Comparison of ENCODE assay signal across 25 cellular contexts in genomic region chr10:6917125-6917524, GRCh38.
DNase-seq lines count a peak whose midpoint lies in the region; ATAC-seq and TF ChIP-seq lines count a peak whose summit lies in the region.
"Had no signal": no experiment of that assay in that cellular context is flagged by ENCODE, and none has a peak within 500 bp of the region (broad histone marks: within the 10 kb centered on the region; RNA-seq: fewer than 3 reads in every experiment).

No MANE protein-coding gene starts in this region.

- ATAC-seq in GM18519 (IDR thresholded peaks at IDR 0.05; ENCODE audit: low FRiP score, unreplicated experiment), result no peak
- ATAC-seq: activated T-cell treated with anti-CD3 and anti-CD28 coated beads, Interleukin-2, amount 50 U/mL, for 72 hours; psoas muscle had no signal

- TF ChIP-seq CTCF in OCI-LY7 (conservative IDR thresholded peaks at IDR 0.05; ENCODE audit: low read length), result no peak
- TF ChIP-seq CTCF in fibroblast of the aortic adventitia (IDR thresholded peaks at IDR 0.05; ENCODE audit: insufficient read depth, low read length), result no peak

- no peaks in the 10 kb centered on the region for H4K20me1 ChIP-seq in OCI-LY7 (ENCODE audit: insufficient read depth, low read length)

- no peaks in the 10 kb centered on the region for H3K79me2 ChIP-seq in OCI-LY7 (ENCODE audit: insufficient read depth, low read depth, low read length)

- H3K9me2 ChIP-seq in OCI-LY7 (ENCODE audit: insufficient read depth, low read length), result no peaks in the 10 kb centered on the region

- H3K9me3 ChIP-seq in OCI-LY7 (ENCODE audit: low read length), result no peaks in the 10 kb centered on the region
- H3K9me3 ChIP-seq: adrenal gland, psoas muscle, tibial artery had no signal

- H3K36me3 ChIP-seq in OCI-LY7 (ENCODE audit: insufficient read depth, low read length), result no peaks in the 10 kb centered on the region
- H3K36me3 ChIP-seq: adrenal gland, brain microvascular endothelial cell, tibial artery had no signal

- POLR2A ChIA-PET in OCI-LY7 (lab: Charles Lee), result no interaction called here

- H3K4me3 ChIP-seq in OCI-LY7 (ENCODE audit: low read depth, low read length, poor library complexity, severe bottlenecking) (no peak overlapping the region), fibroblast of the aortic adventitia (ENCODE audit: low read depth, low read length) (no peak overlapping the region)
- H3K4me3 ChIP-seq: adrenal gland, psoas muscle, tibial artery had no signal

- H2AFZ ChIP-seq in OCI-LY7 (ENCODE audit: low read length), result no peak overlapping the region

- no TSS peak for BruUV-seq in OCI-LY7 (replicated peaks; lab: Mats Ljungman, UMichigan)

- CTCF ChIA-PET in OCI-LY7 (lab: Charles Lee; ENCODE audit: unreplicated experiment), result no interaction called here

- no peak overlapping the region for H3K27ac ChIP-seq in OCI-LY7 (ENCODE audit: low read depth, low read length, poor library complexity, severe bottlenecking)
- H3K27ac ChIP-seq: 22Rv1, adrenal gland, brain microvascular endothelial cell, psoas muscle, tibial artery had no signal

- peak overlapping the region; percentile 20; the same call in 1 of the 2 replicates for H3K4me2 ChIP-seq in OCI-LY7 (ENCODE audit: low read length)

- peak; percentile 9 for DNase-seq in SIG-M5 treated with dmso at 0.1 percent for 504 hours (lab: John Stamatoyannopoulos, UW; ENCODE audit: unreplicated experiment)
- no peak for DNase-seq in SIG-M5 (lab: John Stamatoyannopoulos, UW)
- no peak for DNase-seq in OCI-LY7 (ENCODE audit: low spot score)
- peak; percentile 2 for DNase-seq in fibroblast of the aortic adventitia (ENCODE audit: low read depth)
- DNase-seq in superior temporal gyrus (ENCODE audit: extremely low spot score), result peak; percentile 67
- no peak for DNase-seq in activated CD4-positive, alpha-beta T cell treated with anti-CD3 and anti-CD28 coated beads, Interleukin-2, amount 50 U/mL, for 4 hours
- DNase-seq in SW480 (ENCODE audit: low spot score), result no peak
- DNase-seq: activated B cell treated with CpG ODN at 0.5 μM for 24 hours; activated naive CD4-positive, alpha-beta T cell treated with Interleukin-2 at 50 U/mL for 16 hours; activated T-cell treated with anti-CD3 and anti-CD28 coated beads, Interleukin-2, amount 50 U/mL, for 72 hours; brain microvascular endothelial cell; DMS153; H7; mesenchymal stem cell; NCI-H1417; NCI-H345; NCI-H748 treated with DMSO at 0.1 percent for 48 hours; psoas muscle; stimulated activated CD4-positive, alpha-beta T cell treated with anti-CD3 and anti-CD28 coated beads, Interleukin-15, amount 100 ng/mL, for 24 hours; stimulated activated naive CD4-positive, alpha-beta T cell; T1000; tibial artery had no signal

- intact Hi-C loops in OCI-LY7 (cut with micrococcal nuclease; ENCODE audit: unreplicated experiment), result no loop called here

- peaks cover 19% of the 10 kb centered on the region for H3K4me1 ChIP-seq in OCI-LY7 (ENCODE audit: insufficient read depth, low read length, poor library complexity, severe bottlenecking)
- H3K4me1 ChIP-seq: psoas muscle had no signal

Comparison
In these comparisons a context has a peak if more than half of its experiments do, and no peak if none do; other contexts are left out.
1. DNase-seq: peak in SIG-M5 treated with dmso at 0.1 percent for 504 hours (single experiment), fibroblast of the aortic adventitia (single experiment) and superior temporal gyrus (single experiment); none in SIG-M5 (single experiment), OCI-LY7 (single experiment), activated CD4-positive, alpha-beta T cell treated with anti-CD3 and anti-CD28 coated beads, Interleukin-2, amount 50 U/mL, for 4 hours (0 of 2) and SW480 (single experiment).